21 cellular contexts compared by ENCODE assay signal in genomic region chr10:3100856-3101640, GRCh38.
"Had no signal": no experiment of that assay in that cellular context is flagged by ENCODE, and none has a peak within 500 bp of the region (broad histone marks: within the 10 kb centered on the region; RNA-seq: fewer than 3 reads in every experiment).

No MANE protein-coding gene starts in this region.

- DNase-seq: activated CD4-positive, alpha-beta T cell treated with anti-CD3 and anti-CD28 coated beads for 1 hour; activated gamma-delta T cell treated with Interleukin-2 at 50 U/mL for 16 hours; activated naive CD8-positive, alpha-beta T cell treated with anti-CD3 and anti-CD28 coated beads for 36 hours; activated T-cell treated with anti-CD3 and anti-CD28 coated beads for 4 hours; brain microvascular endothelial cell; dermis blood vessel endothelial cell; effector memory CD8-positive, alpha-beta T cell; foreskin keratinocyte; hypothalamus; islet precursor cell; nephron progenitor cell; occipital lobe; retina; stimulated activated CD8-positive, alpha-beta memory T cell treated with anti-CD3 and anti-CD28 coated beads, Interleukin-4, amount 100 ng/mL, for 48 hours; stimulated activated naive CD4-positive, alpha-beta T cell treated with Interleukin-2 at 50 U/mL for 16 hours; WERI-Rb-1 had no signal

- H3K36me3 ChIP-seq: uterus had no signal

- H3K4me3 Mint-ChIP-seq: activated naive CD8-positive, alpha-beta T cell treated with anti-CD3 and anti-CD28 coated beads for 36 hours; activated T-helper 1 cell treated with anti-CD3 and anti-CD28 coated beads, Interleukin-12 subunit alpha, Interleukin-12 subunit beta, Interleukin-2, Interleukin-4 antibody, amounts not matched to agents 30 ng/mL and 10 ng/mL and 1 ng/mL, durations not matched to agents 14 hours and 24 hours and 36 hours; effector memory CD8-positive, alpha-beta T cell; mesothelial cell of epicardium; nephron progenitor cell had no signal

- ATAC-seq: effector memory CD8-positive, alpha-beta T cell; foreskin keratinocyte had no signal

- H3K27me3 Mint-ChIP-seq: activated naive CD8-positive, alpha-beta T cell treated with anti-CD3 and anti-CD28 coated beads for 36 hours; effector memory CD8-positive, alpha-beta T cell had no signal

- H3K27ac Mint-ChIP-seq: activated naive CD8-positive, alpha-beta T cell treated with anti-CD3 and anti-CD28 coated beads for 36 hours; effector memory CD8-positive, alpha-beta T cell; mesothelial cell of epicardium; nephron progenitor cell had no signal

- H3K9me3 ChIP-seq: tibial nerve, uterus had no signal

- H3K9me3 Mint-ChIP-seq: activated naive CD8-positive, alpha-beta T cell treated with anti-CD3 and anti-CD28 coated beads for 36 hours; activated T-helper 1 cell treated with anti-CD3 and anti-CD28 coated beads, Interleukin-12 subunit alpha, Interleukin-12 subunit beta, Interleukin-2, Interleukin-4 antibody, amounts not matched to agents 30 ng/mL and 10 ng/mL and 1 ng/mL, durations not matched to agents 14 hours and 24 hours and 36 hours; effector memory CD8-positive, alpha-beta T cell; mesothelial cell of epicardium had no signal

- H3K4me3 ChIP-seq: lung, tibial nerve, uterus had no signal

- H3K27me3 ChIP-seq: brain microvascular endothelial cell, foreskin keratinocyte, tibial nerve, uterus had no signal

- H3K27ac ChIP-seq: brain microvascular endothelial cell, foreskin keratinocyte, tibial nerve, uterus, WERI-Rb-1 had no signal
